Comparison of ENCODE assay signal across 1 cellular context in the genomic region with DNA sequence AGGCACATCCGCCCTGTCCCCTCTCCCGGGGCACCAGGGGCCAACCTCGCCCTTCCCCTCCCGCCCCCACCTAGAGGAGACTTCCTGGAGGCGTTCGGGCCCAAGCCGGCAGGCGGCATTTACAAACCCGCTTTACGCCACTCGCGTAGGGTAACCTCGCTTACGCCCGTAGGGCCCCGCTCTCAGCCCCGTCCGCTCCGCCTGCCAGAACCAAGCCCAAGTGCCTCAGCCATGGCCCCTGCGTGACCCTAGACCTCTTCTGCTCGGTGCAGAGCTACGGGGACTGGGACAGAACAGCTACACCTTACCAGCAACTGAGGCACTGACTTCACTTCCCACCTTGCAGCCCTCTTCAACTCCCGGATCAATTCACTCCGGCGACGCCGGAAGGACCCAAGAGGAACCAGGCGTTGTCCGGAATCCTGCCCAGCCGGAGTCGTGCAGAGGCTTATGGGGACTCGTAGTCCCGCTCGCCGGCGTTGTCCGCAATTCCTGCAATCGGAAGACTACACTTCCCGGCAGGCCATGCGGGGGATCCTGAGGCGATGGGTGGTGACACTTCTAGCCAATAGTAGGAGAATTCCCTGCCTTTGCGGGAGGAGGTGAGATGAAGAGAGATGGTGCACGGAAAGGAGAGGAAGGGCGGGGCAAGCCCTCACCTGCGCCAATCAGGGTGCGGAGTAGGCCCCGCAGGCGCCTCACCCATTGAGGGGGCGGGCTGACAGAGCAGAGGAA.
TF ChIP-seq lines count a peak whose summit lies in the region.

A gene (minus strand): TSS at position 395 of the 735 bp plus-strand sequence. CDS start 14,735 bp downstream, outside the sequence.

TF ChIP-seq in IMR-90, 13 proteins besides CTCF, POLR2A, EP300 and RAD21 (continued from another document):
- 0 out of 2 replicates have a peak, but pooled peaks have one; percentile 1 for TF ChIP-seq FOS (IDR thresholded peaks at IDR 0.05; ENCODE audit: low read depth, low read length)
